Comparison of ENCODE assay signal across 8 cellular contexts in the genomic region with DNA sequence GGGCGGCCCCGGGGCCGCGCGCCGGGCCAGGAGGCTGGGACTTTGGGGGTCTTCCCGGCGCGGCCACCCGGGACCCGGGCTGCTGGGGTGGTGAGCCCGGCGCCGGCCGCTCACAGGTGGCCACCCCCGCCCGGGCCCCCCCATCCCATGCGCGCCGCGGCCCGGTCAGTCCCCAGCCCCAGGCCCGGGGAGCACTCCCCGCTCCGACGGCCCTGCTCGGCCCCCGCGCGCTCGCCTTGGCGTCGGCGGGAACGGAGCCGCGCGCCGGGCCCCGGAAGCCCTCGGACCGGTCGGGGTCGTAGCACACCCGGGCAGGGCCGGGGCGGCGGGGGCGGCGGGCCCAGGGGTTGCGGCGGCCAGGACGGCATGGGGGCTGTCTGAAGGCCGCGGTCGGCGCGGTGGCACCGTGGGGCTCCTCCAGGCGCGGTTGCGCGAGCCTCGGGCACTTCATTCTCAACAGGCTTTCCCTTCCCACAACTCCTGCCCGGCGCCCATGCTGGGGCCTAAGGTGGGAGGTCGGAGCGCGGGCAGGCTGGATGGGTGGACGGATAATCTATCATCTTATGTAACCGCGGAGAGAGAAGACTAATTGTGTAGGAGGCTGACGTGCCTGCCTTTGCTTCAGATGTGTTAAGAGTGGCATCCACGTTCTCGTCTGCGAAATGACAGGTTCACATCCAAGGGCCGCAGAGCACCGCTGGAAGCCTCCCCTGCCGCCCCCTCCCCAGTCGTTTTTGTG.
DNase-seq lines count a peak whose midpoint lies in the region; ATAC-seq lines count a peak whose summit lies in the region.

No MANE protein-coding gene starts in this region.

- WGBS in iPS DF 6.9 (ENCODE audit: insufficient coverage, insufficient read length): no CpG with 5 or more reads among the region's 80 CpGs

- H3K27me3 ChIP-seq in iPS DF 6.9 (ENCODE audit: control insufficient read depth, insufficient read depth, low read length): no peaks in the 10 kb centered on the region; the same call in 1 of the 2 replicates

- peaks cover 21% of the 10 kb centered on the region for H3K4me1 Mint-ChIP-seq in activated naive CD4-positive, alpha-beta T cell treated with anti-CD3 and anti-CD28 coated beads, Interleukin-2, amount 50 U/mL, for 24 hours

- no peaks in the 10 kb centered on the region for H3K27me3 Mint-ChIP-seq in activated naive CD4-positive, alpha-beta T cell treated with anti-CD3 and anti-CD28 coated beads, Interleukin-2, amount 50 U/mL, for 24 hours

- no peak overlapping the region for H3K27ac ChIP-seq in iPS DF 6.9 (ENCODE audit: low read length)
- peak overlapping the region in 20 of 21 experiments; percentile 14 to 90 (median 62) for H3K27ac ChIP-seq in skin epidermis

- H3K36me3 Mint-ChIP-seq in activated naive CD4-positive, alpha-beta T cell treated with anti-CD3 and anti-CD28 coated beads, Interleukin-2, amount 50 U/mL, for 24 hours: peaks cover 2% of the 10 kb centered on the region

- peak overlapping the region; percentile 85; the same call in 1 of the 2 replicates for H3K4me3 ChIP-seq in iPS DF 6.9 (ENCODE audit: low read length)
- peak overlapping the region; percentile 32 to 77 (median 61) for H3K4me3 ChIP-seq in skin epidermis

- peaks cover 15% of the 10 kb centered on the region; the same call in 1 of the 2 replicates for H3K4me1 ChIP-seq in ES-I3 (ENCODE audit: insufficient read depth, low read length)
- peaks cover 2% of the 10 kb centered on the region for H3K4me1 ChIP-seq in iPS DF 6.9 (ENCODE audit: control insufficient read depth, insufficient read depth, low read length)

- H3K9me3 Mint-ChIP-seq in activated naive CD4-positive, alpha-beta T cell treated with anti-CD3 and anti-CD28 coated beads, Interleukin-2, amount 50 U/mL, for 24 hours: no peaks in the 10 kb centered on the region

- DNase-seq in iPS DF 6.9 (ENCODE audit: low read depth, low spot score) (no peak), cerebellar nuclear complex (lab: John Stamatoyannopoulos, UW) (no peak)

- H3K27ac Mint-ChIP-seq in activated naive CD4-positive, alpha-beta T cell treated with anti-CD3 and anti-CD28 coated beads, Interleukin-2, amount 50 U/mL, for 24 hours: no peak overlapping the region

- H3K4me3 Mint-ChIP-seq in activated naive CD4-positive, alpha-beta T cell treated with anti-CD3 and anti-CD28 coated beads, Interleukin-2, amount 50 U/mL, for 24 hours: peak overlapping the region; percentile 87

- H3K9ac ChIP-seq in ES-I3 (ENCODE audit: low read depth, low read length): peak overlapping the region; percentile 77; the same call in 1 of the 2 replicates

- ATAC-seq in HG02870 (IDR thresholded peaks at IDR 0.05; ENCODE audit: unreplicated experiment) (peak; percentile 3), HG03039 (IDR thresholded peaks at IDR 0.05; ENCODE audit: unreplicated experiment) (no peak), HG03520 (IDR thresholded peaks at IDR 0.05; ENCODE audit: unreplicated experiment) (no peak)

- H3K36me3 ChIP-seq in ES-I3 (ENCODE audit: insufficient read depth, low read length) (no peaks in the 10 kb centered on the region), iPS DF 6.9 (ENCODE audit: control insufficient read depth, insufficient read depth, low read length) (peaks cover 6% of the 10 kb centered on the region; the same call in 1 of the 2 replicates)

- no peaks in the 10 kb centered on the region for H3K9me3 ChIP-seq in ES-I3 (ENCODE audit: control insufficient read depth, insufficient read depth, low read length)
- no peaks in the 10 kb centered on the region for H3K9me3 ChIP-seq in iPS DF 6.9 (ENCODE audit: control insufficient read depth, insufficient read depth, low read length)
